ENCODE assay signal across 24 cellular contexts in genomic region chr2:170737821-170738220, GRCh38. TPM values are rescaled to one million over a fixed set of nuclear protein-coding genes. Genes with fewer than 3 reads are reported as not detected.
"Had no signal": no experiment of that assay in that cellular context is flagged by ENCODE, and none has a peak within 500 bp of the region (broad histone marks: within the 10 kb centered on the region; RNA-seq: fewer than 3 reads in every experiment).

No MANE protein-coding gene starts in this region.

- H3K9ac ChIP-seq: parathyroid adenoma had no signal

- H3K27me3 ChIP-seq: sigmoid colon, transverse colon, uterus had no signal

- H3K36me3 ChIP-seq: heart right ventricle, left ventricle myocardium inferior, sigmoid colon, transverse colon, uterus had no signal

- H3K9me3 ChIP-seq: sigmoid colon, transverse colon, uterus had no signal

- DNase-seq: activated CD4-positive, alpha-beta T cell treated with anti-CD3 and anti-CD28 coated beads for 1 hour; activated CD4-positive, alpha-beta T cell treated with anti-CD3 and anti-CD28 coated beads, Interleukin-2, amount 50 U/mL, for 1 hour; activated CD8-positive, alpha-beta T cell treated with anti-CD3 and anti-CD28 coated beads, Interleukin-2, amount 10 ng/mL, durations not matched to agents 7 days and 5 days; activated gamma-delta T cell treated with Interleukin-2 at 50 U/mL for 16 hours; aorta; heart right ventricle; left ventricle myocardium inferior; nucleus accumbens; sigmoid colon; stimulated activated CD4-positive, alpha-beta T cell treated with anti-CD3 and anti-CD28 coated beads, Interleukin-15, amount 100 ng/mL, for 24 hours; T-helper 9 cell; transverse colon; uterus had no signal

- H3K4me2 ChIP-seq: smooth muscle cell had no signal

- H3K4me3 ChIP-seq: coronary artery, heart right ventricle, left ventricle myocardium inferior, sigmoid colon, smooth muscle cell, transverse colon, uterus had no signal

- ATAC-seq: activated CD8-positive, alpha-beta T cell treated with anti-CD3 and anti-CD28 coated beads, Interleukin-2, amount 10 ng/mL, durations not matched to agents 7 days and 5 days; heart right ventricle; stimulated activated memory B cell treated with anti-CD40 and anti-IgM and Interleukin-4, amounts not matched to agents 10 μg/mL and 1 μg/mL and 100 μg/mL, for 72 hours had no signal

- H3K4me1 ChIP-seq: heart right ventricle, left ventricle myocardium inferior, parathyroid adenoma, sigmoid colon, transverse colon, uterus had no signal

- H2AFZ ChIP-seq: parathyroid adenoma had no signal

- H3K27ac ChIP-seq: coronary artery, heart right ventricle, left ventricle myocardium inferior, parathyroid adenoma, sigmoid colon, transverse colon, uterus had no signal

- H3K79me2 ChIP-seq: parathyroid adenoma had no signal

RNA-seq across cellular contexts. Expression of gene SP5, which starts 22.7 kb away (rescaled TPM):
- total RNA-seq: activated CD8-positive, alpha-beta T cell treated with anti-CD3 and anti-CD28 coated beads, Interleukin-2, amount 10 ng/mL, durations not matched to agents 7 days and 5 days; activated T-helper 1 cell treated with anti-CD3 and anti-CD28 coated beads, Interleukin-12 subunit alpha, Interleukin-12 subunit beta, Interleukin-2, Interleukin-4 antibody, amounts not matched to agents 30 ng/mL and 10 ng/mL and 1 ng/mL, durations not matched to agents 14 hours and 24 hours and 36 hours; fibroblast of villous mesenchyme; kidney epithelial cell; lung microvascular endothelial cell; mononuclear cell; smooth muscle cell had no signal
- polyA plus RNA-seq: aorta, smooth muscle cell had no signal

RNA-seq across cellular contexts. Expression of gene ERICH2, which starts 32.4 kb away (rescaled TPM):
- total RNA-seq: activated CD8-positive, alpha-beta T cell treated with anti-CD3 and anti-CD28 coated beads, Interleukin-2, amount 10 ng/mL, durations not matched to agents 7 days and 5 days; activated T-helper 1 cell treated with anti-CD3 and anti-CD28 coated beads, Interleukin-12 subunit alpha, Interleukin-12 subunit beta, Interleukin-2, Interleukin-4 antibody, amounts not matched to agents 30 ng/mL and 10 ng/mL and 1 ng/mL, durations not matched to agents 14 hours and 24 hours and 36 hours; fibroblast of villous mesenchyme; lung microvascular endothelial cell; mononuclear cell; sigmoid colon; smooth muscle cell; T-helper 1 cell treated with Interleukin-12 subunit alpha and Interleukin-12 subunit beta and Interleukin-4 antibody, amounts not matched to agents 30 ng/mL and 1 ng/mL, for 36 hours; temporal lobe; transverse colon had no signal
- polyA plus RNA-seq: sigmoid colon had no signal
